ENCODE assay signal across 2 cellular contexts in the genomic region with DNA sequence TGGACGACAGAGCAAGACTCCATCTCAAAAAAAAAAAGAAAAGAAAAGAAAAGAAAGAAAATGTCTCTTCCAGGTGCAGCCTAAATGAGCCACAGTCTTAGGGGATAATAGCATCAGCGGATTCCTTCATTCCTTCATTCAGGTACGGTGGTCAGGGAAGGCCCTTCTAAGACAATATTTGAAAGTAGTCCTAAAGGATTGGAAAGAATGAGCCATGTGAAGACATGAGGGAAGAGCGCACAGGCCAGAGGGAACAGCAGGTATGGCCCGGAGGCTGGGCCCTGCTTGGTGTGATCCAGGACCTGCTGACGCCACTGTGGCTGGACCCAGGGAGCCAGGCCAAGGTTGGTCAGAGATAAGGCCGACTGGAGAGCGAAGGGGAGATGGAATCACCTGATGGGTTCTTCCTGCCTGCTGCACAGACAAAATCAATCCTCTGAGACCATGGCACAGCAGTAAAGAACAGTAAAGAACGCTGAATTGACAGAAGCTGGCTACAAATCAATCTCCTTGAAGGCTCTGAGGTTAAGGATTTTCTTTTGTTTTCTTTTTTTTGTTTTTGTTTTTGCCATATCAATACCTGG.
TF ChIP-seq lines count a peak whose summit lies in the region.

No MANE protein-coding gene starts in this region.

TF ChIP-seq in HepG2, 621 proteins besides CTCF, POLR2A, EP300 and RAD21:
- TF ChIP-seq HMG20B (CRISPR knock-in tag; conservative IDR thresholded peaks at IDR 0.05) (no peak), MAFK (conservative IDR thresholded peaks at IDR 0.05 in 1 of 2, IDR thresholded peaks at IDR 0.05 in 1 of 2; ENCODE audit: low read length in 2 of 2) (0 out of 4 replicates have a peak, but pooled peaks of 1 of the 2 experiments have one; percentile 9), EED (CRISPR knock-in tag; IDR thresholded peaks at IDR 0.05) (no peak), MAFF (IDR thresholded peaks at IDR 0.05; ENCODE audit: low read depth, low read length) (0 out of 2 replicates have a peak, but pooled peaks have one; percentile 1), RFX5 (IDR thresholded peaks at IDR 0.05; ENCODE audit: low read depth, low read length) (no peak), ZNF503 (CRISPR knock-in tag; IDR thresholded peaks at IDR 0.05) (no peak), ZNF225 (CRISPR knock-in tag; IDR thresholded peaks at IDR 0.05) (no peak), RAD51 (IDR thresholded peaks at IDR 0.05; ENCODE audit: borderline replicate concordance) (no peak), ZNF556 (CRISPR knock-in tag; IDR thresholded peaks at IDR 0.05; ENCODE audit: borderline replicate concordance) (no peak), FOXO4 (CRISPR knock-in tag; conservative IDR thresholded peaks at IDR 0.05) (no peak)

TF ChIP-seq in H1, 55 proteins besides CTCF, POLR2A, EP300 and RAD21:
- no peak for TF ChIP-seq KDM1A (IDR thresholded peaks at IDR 0.05; ENCODE audit: borderline replicate concordance, low read length)
- no peak for TF ChIP-seq SP4 (IDR thresholded peaks at IDR 0.05; ENCODE audit: low read length)
- TF ChIP-seq KDM5A (IDR thresholded peaks at IDR 0.05; ENCODE audit: low read length), result no peak
- no peak for TF ChIP-seq JUND (IDR thresholded peaks at IDR 0.05; ENCODE audit: low read length)
- TF ChIP-seq, protein P1, sequence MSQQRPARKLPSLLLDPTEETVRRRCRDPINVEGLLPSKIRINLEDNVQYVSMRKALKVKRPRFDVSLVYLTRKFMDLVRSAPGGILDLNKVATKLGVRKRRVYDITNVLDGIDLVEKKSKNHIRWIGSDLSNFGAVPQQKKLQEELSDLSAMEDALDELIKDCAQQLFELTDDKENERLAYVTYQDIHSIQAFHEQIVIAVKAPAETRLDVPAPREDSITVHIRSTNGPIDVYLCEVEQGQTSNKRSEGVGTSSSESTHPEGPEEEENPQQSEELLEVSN (IDR thresholded peaks at IDR 0.05), result no peak
- no peak for TF ChIP-seq SIRT6 (IDR thresholded peaks at IDR 0.05; ENCODE audit: low read length)
- no peak for TF ChIP-seq BRCA1 (IDR thresholded peaks at IDR 0.05; ENCODE audit: low read depth, low read length)
- TF ChIP-seq YY1 (IDR thresholded peaks at IDR 0.05; ENCODE audit: low read depth, low read length), result no peak
- TF ChIP-seq FOSL1 (IDR thresholded peaks at IDR 0.05; ENCODE audit: insufficient read depth, low read depth, low read length), result no peak
- no peak for TF ChIP-seq GTF2F1 (IDR thresholded peaks at IDR 0.05; ENCODE audit: borderline replicate concordance, low read depth, low read length)
- TF ChIP-seq, protein P2, sequence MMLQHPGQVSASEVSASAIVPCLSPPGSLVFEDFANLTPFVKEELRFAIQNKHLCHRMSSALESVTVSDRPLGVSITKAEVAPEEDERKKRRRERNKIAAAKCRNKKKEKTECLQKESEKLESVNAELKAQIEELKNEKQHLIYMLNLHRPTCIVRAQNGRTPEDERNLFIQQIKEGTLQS (IDR thresholded peaks at IDR 0.05; ENCODE audit: insufficient read depth, low read depth, low read length), result no peak
- no peak for TF ChIP-seq CBX5 (IDR thresholded peaks at IDR 0.05; ENCODE audit: low read depth, low read length)
- no peak for TF ChIP-seq POLR2AphosphoS5 (IDR thresholded peaks at IDR 0.05; ENCODE audit: low read depth, low read length)
- TF ChIP-seq TAF1 (IDR thresholded peaks at IDR 0.05; ENCODE audit: low read depth, low read length), result no peak
- no peak for TF ChIP-seq HDAC6 (IDR thresholded peaks at IDR 0.05; ENCODE audit: low read depth, low read length)
- no peak for TF ChIP-seq TBP (IDR thresholded peaks at IDR 0.05; ENCODE audit: low read depth, low read length)
- TF ChIP-seq SUZ12 (IDR thresholded peaks at IDR 0.05; ENCODE audit: low read length), result no peak
- no peak for TF ChIP-seq TEAD4 (IDR thresholded peaks at IDR 0.05; ENCODE audit: low read depth, low read length)
- no peak for TF ChIP-seq RNF2 (IDR thresholded peaks at IDR 0.05; ENCODE audit: borderline replicate concordance, low read depth, low read length, missing control alignments, poor library complexity, severe bottlenecking)
